ENCODE assay signal across 8 cellular contexts in the genomic region with DNA sequence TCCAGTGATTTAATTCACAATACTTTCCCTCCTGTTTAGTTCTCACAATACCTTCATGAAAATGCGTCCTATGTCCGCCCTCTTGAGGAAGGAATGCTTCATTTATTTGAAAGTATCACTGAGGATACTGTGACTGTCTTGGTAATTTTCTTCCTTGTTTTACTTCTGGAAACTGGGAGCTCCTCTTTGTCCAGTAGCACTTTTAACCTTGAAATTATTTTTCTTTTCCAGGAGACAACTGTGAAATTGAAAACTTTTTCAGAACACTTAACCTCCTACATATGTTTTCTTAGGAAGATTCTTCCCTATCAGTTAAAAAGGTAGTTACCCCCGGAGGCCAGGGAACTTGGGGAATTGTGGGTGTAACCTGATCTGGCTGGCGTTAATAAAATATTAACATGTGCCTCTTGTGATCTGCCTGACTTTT. TPM values are rescaled to one million over a fixed set of nuclear protein-coding genes. Genes with fewer than 3 reads are reported as not detected.
DNase-seq lines count a peak whose midpoint lies in the region; ATAC-seq lines count a peak whose summit lies in the region.

No MANE protein-coding gene starts in this region.

- H3K27ac ChIP-seq in mesenchymal stem cell (ENCODE audit: low read length, poor library complexity, severe bottlenecking) = peak overlapping the region; percentile 78

- H2AFZ ChIP-seq in mesenchymal stem cell (ENCODE audit: low read depth, low read length) = no peak overlapping the region

- peaks cover 5% of the 10 kb centered on the region for H3K4me1 Mint-ChIP-seq in activated T-cell treated with anti-CD3 and anti-CD28 coated beads, Interleukin-2, amount 50 U/mL, for 72 hours (ENCODE audit: low read depth)

- no peaks in the 10 kb centered on the region for H3K27me3 ChIP-seq in mesenchymal stem cell (ENCODE audit: control insufficient read depth in 1 of 2, insufficient read depth in 1 of 2, low read length in 2 of 2)

- no peak overlapping the region for H4K91ac ChIP-seq in mesenchymal stem cell (ENCODE audit: low read length)

- no peak overlapping the region for H3K27ac Mint-ChIP-seq in activated T-cell treated with anti-CD3 and anti-CD28 coated beads, Interleukin-2, amount 50 U/mL, for 72 hours
- no peak overlapping the region for H3K27ac Mint-ChIP-seq in activated naive CD4-positive, alpha-beta T cell treated with anti-CD3 and anti-CD28 coated beads, Interleukin-2, amount 50 U/mL, for 72 hours

- H2BK15ac ChIP-seq in mesenchymal stem cell (ENCODE audit: low read depth, poor library complexity, severe bottlenecking) = no peak overlapping the region

- no peak overlapping the region for H4K8ac ChIP-seq in mesenchymal stem cell (ENCODE audit: low read length)

- H3K4me3 Mint-ChIP-seq in activated T-cell treated with anti-CD3 and anti-CD28 coated beads, Interleukin-2, amount 50 U/mL, for 72 hours = no peak overlapping the region

- no peak overlapping the region for H3K4ac ChIP-seq in mesenchymal stem cell (ENCODE audit: low read depth in 1 of 2, low read length in 2 of 2)

- no peak overlapping the region for H2AK5ac ChIP-seq in mesenchymal stem cell (ENCODE audit: low read length, severe bottlenecking)

- no peaks in the 10 kb centered on the region for H3K27me3 Mint-ChIP-seq in activated T-cell treated with anti-CD3 and anti-CD28 coated beads, Interleukin-2, amount 50 U/mL, for 72 hours (ENCODE audit: low read depth)

- H3K23ac ChIP-seq in mesenchymal stem cell (ENCODE audit: low read length in 2 of 2) = no peak overlapping the region

- H3K4me3 ChIP-seq in mesenchymal stem cell (ENCODE audit: insufficient read depth in 1 of 2, low read depth in 1 of 2, low read length in 2 of 2) = no peak overlapping the region

- H3K4me2 ChIP-seq in mesenchymal stem cell (ENCODE audit: low read length, poor library complexity, severe bottlenecking) = no peak overlapping the region

- H3K9me3 Mint-ChIP-seq in activated T-cell treated with anti-CD3 and anti-CD28 coated beads, Interleukin-2, amount 50 U/mL, for 72 hours = no peaks in the 10 kb centered on the region
- no peaks in the 10 kb centered on the region for H3K9me3 Mint-ChIP-seq in activated naive CD4-positive, alpha-beta T cell treated with anti-CD3 and anti-CD28 coated beads, Interleukin-2, amount 50 U/mL, for 72 hours

- H2BK120ac ChIP-seq in mesenchymal stem cell (ENCODE audit: low read depth, low read length) = no peak overlapping the region

- H3K36me3 Mint-ChIP-seq in activated T-cell treated with anti-CD3 and anti-CD28 coated beads, Interleukin-2, amount 50 U/mL, for 72 hours (ENCODE audit: insufficient read depth in 2 of 2) = peaks cover 2 to 21% of the 10 kb centered on the region in 2 donors
- H3K36me3 Mint-ChIP-seq in activated naive CD4-positive, alpha-beta T cell treated with anti-CD3 and anti-CD28 coated beads, Interleukin-2, amount 50 U/mL, for 72 hours = peaks cover 5 to 23% of the 10 kb centered on the region in 2 donors

- H3K9me3 ChIP-seq in mesenchymal stem cell (ENCODE audit: control insufficient read depth, low read length) = no peaks in the 10 kb centered on the region

- H3K18ac ChIP-seq in mesenchymal stem cell (ENCODE audit: low read depth in 1 of 2, low read length in 2 of 2) = no peak overlapping the region

- no peak overlapping the region for H3K14ac ChIP-seq in mesenchymal stem cell (ENCODE audit: low read length in 2 of 2)

- H2BK5ac ChIP-seq in mesenchymal stem cell (ENCODE audit: low read depth, low read length, poor library complexity, severe bottlenecking) = no peak overlapping the region

- H2BK12ac ChIP-seq in mesenchymal stem cell (ENCODE audit: low read length in 2 of 2) = no peak overlapping the region

- peaks cover 20 to 28% of the 10 kb centered on the region in 2 experiments for H3K36me3 ChIP-seq in mesenchymal stem cell (ENCODE audit: control insufficient read depth in 1 of 2, insufficient read depth in 2 of 2, low read depth in 1 of 2, low read length in 2 of 2)

- DNase-seq in DMS114 treated with DMSO at 0.1 percent for 48 hours (lab: John Stamatoyannopoulos, UW; ENCODE audit: unreplicated experiment) (peak; percentile 29), NCI-H2107 treated with DMSO at 0.1 percent for 48 hours (lab: John Stamatoyannopoulos, UW; ENCODE audit: unreplicated experiment) (peak; percentile 25), dermis blood vessel endothelial cell (peak; percentile 74), mesenchymal stem cell (peak; percentile 76), CD1c-positive myeloid dendritic cell (ENCODE audit: extremely low spot score) (no peak)
- no peak for DNase-seq in activated T-cell treated with anti-CD3 and anti-CD28 coated beads, Interleukin-2, amount 50 U/mL, for 72 hours
- no peak for DNase-seq in activated naive CD4-positive, alpha-beta T cell treated with anti-CD3 and anti-CD28 coated beads, Interleukin-2, amount 50 U/mL, for 72 hours (ENCODE audit: low spot score in 2 of 2)

- H3K9ac ChIP-seq in mesenchymal stem cell (ENCODE audit: low read length) = peak overlapping the region; percentile 21

- ATAC-seq in activated T-cell treated with anti-CD3 and anti-CD28 coated beads, Interleukin-2, amount 50 U/mL, for 72 hours (replicated peaks in 1 of 2) = no peak
- ATAC-seq in activated naive CD4-positive, alpha-beta T cell treated with anti-CD3 and anti-CD28 coated beads, Interleukin-2, amount 50 U/mL, for 72 hours = no peak
- ATAC-seq in GM19023 (IDR thresholded peaks at IDR 0.05; ENCODE audit: unreplicated experiment) = no peak

- 67% methylated on average over 4 of the region's 4 CpGs for WGBS in mesenchymal stem cell

- peaks cover 3% of the 10 kb centered on the region for H3K79me1 ChIP-seq in mesenchymal stem cell (replicated peaks; ENCODE audit: low read length, poor library complexity, severe bottlenecking)

- no peaks in the 10 kb centered on the region for H3K4me1 ChIP-seq in mesenchymal stem cell (ENCODE audit: control insufficient read depth, insufficient read depth, low read depth, low read length)

RNA-seq across cellular contexts. Expression of a gene that starts 30.5 kb away (rescaled TPM):
- total RNA-seq in dermis blood vessel endothelial cell = 21.4 and 26.3 TPM in 2 replicates
- 17.5 TPM for polyA plus RNA-seq in mesenchymal stem cell (2013, experiment 1 of 2)
- 20.3 TPM for polyA plus RNA-seq in mesenchymal stem cell (2013, experiment 2 of 2)
- 10 to 100 TPM; 23.3 to 27.2 TPM for total RNA-seq in activated T-cell treated with anti-CD3 and anti-CD28 coated beads, Interleukin-2, amount 50 U/mL, for 72 hours
- 10 to 100 TPM; 20.7 to 36.0 TPM for total RNA-seq in activated naive CD4-positive, alpha-beta T cell treated with anti-CD3 and anti-CD28 coated beads, Interleukin-2, amount 50 U/mL, for 72 hours

RNA-seq across cellular contexts. Expression of a gene that starts 58.9 kb away (rescaled TPM):
- total RNA-seq in dermis blood vessel endothelial cell = 4.3 and 8.1 TPM in 2 replicates
- 11.2 TPM for polyA plus RNA-seq in mesenchymal stem cell (2013, experiment 1 of 2)
- polyA plus RNA-seq in mesenchymal stem cell (2013, experiment 2 of 2) = 11.4 TPM
- 1 to 10 TPM; 1.9 to 2.8 TPM for total RNA-seq in activated T-cell treated with anti-CD3 and anti-CD28 coated beads, Interleukin-2, amount 50 U/mL, for 72 hours
- total RNA-seq in activated naive CD4-positive, alpha-beta T cell treated with anti-CD3 and anti-CD28 coated beads, Interleukin-2, amount 50 U/mL, for 72 hours = 1 to 10 TPM in 1 of 2 donors, under 1 TPM in 1; 0.27 to 2.4 TPM

Comparison
In these comparisons a context has a peak if more than half of its experiments do, and no peak if none do; other contexts are left out.
1. DNase-seq: peak in DMS114 treated with DMSO at 0.1 percent for 48 hours (single experiment), NCI-H2107 treated with DMSO at 0.1 percent for 48 hours (single experiment), dermis blood vessel endothelial cell (single experiment) and mesenchymal stem cell (single experiment); none in activated T-cell treated with anti-CD3 and anti-CD28 coated beads, Interleukin-2, amount 50 U/mL, for 72 hours (0 of 2), activated naive CD4-positive, alpha-beta T cell treated with anti-CD3 and anti-CD28 coated beads, Interleukin-2, amount 50 U/mL, for 72 hours (0 of 2) and CD1c-positive myeloid dendritic cell (single experiment).